13 cellular contexts compared by ENCODE assay signal in the genomic region with DNA sequence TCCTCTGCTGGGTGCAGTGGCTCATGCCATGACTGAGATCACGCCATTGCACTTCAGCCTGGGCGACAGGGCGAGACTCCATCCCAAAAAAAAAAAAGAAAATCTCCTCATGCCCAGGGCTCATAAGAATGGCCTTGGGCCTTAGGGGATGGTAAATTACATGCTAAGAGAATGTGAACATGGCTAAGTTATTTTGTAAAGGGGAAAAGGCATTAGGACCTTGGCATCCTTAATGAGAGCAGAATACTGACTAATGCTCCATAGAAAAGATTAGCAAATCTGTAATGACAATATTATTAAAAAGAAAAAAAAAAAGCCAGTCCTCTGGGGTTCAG. TPM values are rescaled to one million over a fixed set of nuclear protein-coding genes. Genes with fewer than 3 reads are reported as not detected.
DNase-seq lines count a peak whose midpoint lies in the region; ATAC-seq lines count a peak whose summit lies in the region.
"Had no signal": no experiment of that assay in that cellular context is flagged by ENCODE, and none has a peak within 500 bp of the region (broad histone marks: within the 10 kb centered on the region; RNA-seq: fewer than 3 reads in every experiment).

No MANE protein-coding gene starts in this region.

- H3K27me3 Mint-ChIP-seq in CD4-positive, alpha-beta memory T cell, result no peaks in the 10 kb centered on the region
- no peaks in the 10 kb centered on the region for H3K27me3 Mint-ChIP-seq in activated CD4-positive, alpha-beta memory T cell treated with anti-CD3 and anti-CD28 coated beads, Interleukin-2, amount 10 ng/mL, durations not matched to agents 7 days and 5 days

- ATAC-seq in HG02884 (IDR thresholded peaks at IDR 0.05; ENCODE audit: unreplicated experiment) (no peak), GM21576 (IDR thresholded peaks at IDR 0.05; ENCODE audit: unreplicated experiment) (no peak)

- no peaks in the 10 kb centered on the region for H3K36me3 ChIP-seq in BLaER1
- H3K36me3 ChIP-seq in CD4-positive, alpha-beta memory T cell (ENCODE audit: insufficient read depth, low read length), result no peaks in the 10 kb centered on the region
- H3K36me3 ChIP-seq in mucosa of rectum (ENCODE audit: control insufficient read depth in 2 of 2, insufficient read depth in 2 of 2, low read length in 2 of 2), result no peaks in the 10 kb centered on the region
- H3K36me3 ChIP-seq: BE2C had no signal

- H3K4me1 ChIP-seq in BLaER1 (peaks cover 24% of the 10 kb centered on the region), mucosa of rectum (ENCODE audit: control insufficient read depth in 2 of 2, insufficient read depth in 2 of 2, low read length in 2 of 2) (peaks cover 19 to 21% of the 10 kb centered on the region in 2 donors)
- H3K4me1 ChIP-seq in CD4-positive, alpha-beta memory T cell (ENCODE audit: insufficient read depth, low read length), result peaks cover 33% of the 10 kb centered on the region
- H3K4me1 ChIP-seq: BE2C, parathyroid adenoma, testis had no signal

- H3K4me2 ChIP-seq in BLaER1, result peak overlapping the region; percentile 56

- H3K27ac ChIP-seq in BLaER1 (no peak overlapping the region), mucosa of rectum (ENCODE audit: low read depth in 2 of 2, low read length in 2 of 2) (peak overlapping the region; percentile 42 to 79)
- peak overlapping the region; percentile 51 for H3K27ac ChIP-seq in CD4-positive, alpha-beta memory T cell (ENCODE audit: low read depth, low read length)
- H3K27ac ChIP-seq: parathyroid adenoma, testis had no signal

- intact Hi-C loops in CD4-positive, alpha-beta memory T cell (cut with micrococcal nuclease), result loop anchor here (1.0 kb wide), 2 partner anchors 13 to 23 kb away; a partner anchor contains a TSS

- H3K9me3 Mint-ChIP-seq in CD4-positive, alpha-beta memory T cell, result no peaks in the 10 kb centered on the region
- H3K9me3 Mint-ChIP-seq in activated CD4-positive, alpha-beta memory T cell treated with anti-CD3 and anti-CD28 coated beads, Interleukin-2, amount 10 ng/mL, durations not matched to agents 7 days and 5 days, result no peaks in the 10 kb centered on the region
- H3K9me3 Mint-ChIP-seq: dendritic cell treated with granulocyte-macrophage colony-stimulating factor and Interleukin-4, amounts not matched to agents 40 ng/mL and 50 ng/mL, for 4 days had no signal

- H3K27me3 ChIP-seq in BLaER1 (no peaks in the 10 kb centered on the region), mucosa of rectum (ENCODE audit: control insufficient read depth in 2 of 2, insufficient read depth in 2 of 2, low read length in 2 of 2) (no peaks in the 10 kb centered on the region)
- H3K27me3 ChIP-seq in CD4-positive, alpha-beta memory T cell (ENCODE audit: insufficient read depth, low read length), result no peaks in the 10 kb centered on the region
- H3K27me3 ChIP-seq: BE2C, testis had no signal

- H3K9ac ChIP-seq in BLaER1, result no peak overlapping the region
- H3K9ac ChIP-seq in mucosa of rectum (ENCODE audit: low read depth in 1 of 2, low read length in 2 of 2), result no peak overlapping the region
- H3K9ac ChIP-seq: parathyroid adenoma had no signal

- peak overlapping the region in 7 of 8 donors; percentile 57 to 84 (median 73) for H3K4me3 Mint-ChIP-seq in CD4-positive, alpha-beta memory T cell
- no peak overlapping the region for H3K4me3 Mint-ChIP-seq in activated CD4-positive, alpha-beta memory T cell treated with anti-CD3 and anti-CD28 coated beads, Interleukin-2, amount 10 ng/mL, durations not matched to agents 7 days and 5 days
- H3K4me3 Mint-ChIP-seq: dendritic cell treated with granulocyte-macrophage colony-stimulating factor and Interleukin-4, amounts not matched to agents 40 ng/mL and 50 ng/mL, for 4 days; immature natural killer cell had no signal

- H3K27ac Mint-ChIP-seq in CD4-positive, alpha-beta memory T cell, result peak overlapping the region; percentile 82 to 98 (median 96)
- H3K27ac Mint-ChIP-seq in activated CD4-positive, alpha-beta memory T cell treated with anti-CD3 and anti-CD28 coated beads, Interleukin-2, amount 10 ng/mL, durations not matched to agents 7 days and 5 days, result peak overlapping the region; percentile 45
- H3K27ac Mint-ChIP-seq: dendritic cell treated with granulocyte-macrophage colony-stimulating factor and Interleukin-4, amounts not matched to agents 40 ng/mL and 50 ng/mL, for 4 days; immature natural killer cell had no signal

- H3K9me3 ChIP-seq in BLaER1 (no peaks in the 10 kb centered on the region), mucosa of rectum (ENCODE audit: control insufficient read depth in 2 of 2, low read length in 2 of 2) (no peaks in the 10 kb centered on the region)
- no peaks in the 10 kb centered on the region for H3K9me3 ChIP-seq in CD4-positive, alpha-beta memory T cell (ENCODE audit: control insufficient read depth in 1 of 2, low read length in 2 of 2)
- H3K9me3 ChIP-seq: BE2C, testis had no signal

- DNase-seq in CD4-positive, alpha-beta memory T cell, result no peak
- DNase-seq in activated CD4-positive, alpha-beta memory T cell treated with anti-CD3 and anti-CD28 coated beads, Interleukin-2, amount 10 ng/mL, durations not matched to agents 7 days and 5 days, result no peak
- DNase-seq in T-helper 9 cell, result no peak
- DNase-seq: BE2C, immature natural killer cell, NCI-H1105, testis had no signal

- POLR2A ChIA-PET in CD4-positive, alpha-beta memory T cell (lab: Charles Lee; ENCODE audit: partially characterized antibody), result interaction anchor here (0.9 to 1.6 kb wide), 3 partner anchors 13 to 23 kb away, joined by 3 to 14 read pairs (median 5); a partner anchor contains a TSS
- POLR2A ChIA-PET in activated CD4-positive, alpha-beta memory T cell treated with anti-CD3 and anti-CD28 coated beads, Interleukin-2, amount 10 ng/mL, durations not matched to agents 7 days and 5 days (lab: Charles Lee), result no interaction called here

- CTCF ChIA-PET in CD4-positive, alpha-beta memory T cell (lab: Charles Lee; ENCODE audit: partially characterized antibody), result interaction anchor here (0.7 to 1.9 kb wide), 2 partner anchors 23 to 130 kb away, joined by 4 to 5 read pairs; no protein-coding TSS in a partner anchor
- CTCF ChIA-PET in activated CD4-positive, alpha-beta memory T cell treated with anti-CD3 and anti-CD28 coated beads, Interleukin-2, amount 10 ng/mL, durations not matched to agents 7 days and 5 days (lab: Charles Lee), result no interaction called here

- no peak overlapping the region for H3K4me3 ChIP-seq in BLaER1
- H3K4me3 ChIP-seq in CD4-positive, alpha-beta memory T cell (ENCODE audit: low read length in 2 of 2), result no peak overlapping the region
- no peak overlapping the region for H3K4me3 ChIP-seq in mucosa of rectum (ENCODE audit: low read length in 2 of 2)
- H3K4me3 ChIP-seq: testis had no signal

- no peaks in the 10 kb centered on the region for H3K36me3 Mint-ChIP-seq in CD4-positive, alpha-beta memory T cell
- no peaks in the 10 kb centered on the region for H3K36me3 Mint-ChIP-seq in activated CD4-positive, alpha-beta memory T cell treated with anti-CD3 and anti-CD28 coated beads, Interleukin-2, amount 10 ng/mL, durations not matched to agents 7 days and 5 days (ENCODE audit: low read depth)
- H3K36me3 Mint-ChIP-seq: immature natural killer cell had no signal

- no peaks in the 10 kb centered on the region for H4K20me1 ChIP-seq in BLaER1

- H3K4me1 Mint-ChIP-seq in CD4-positive, alpha-beta memory T cell, result peaks cover 20 to 42% (median 34%) of the 10 kb centered on the region in 4 donors
- peaks cover 12% of the 10 kb centered on the region for H3K4me1 Mint-ChIP-seq in activated CD4-positive, alpha-beta memory T cell treated with anti-CD3 and anti-CD28 coated beads, Interleukin-2, amount 10 ng/mL, durations not matched to agents 7 days and 5 days
- H3K4me1 Mint-ChIP-seq: immature natural killer cell had no signal

RNA-seq across cellular contexts. Expression of a gene that starts 12.6 kb away (rescaled TPM):
- total RNA-seq in CD4-positive, alpha-beta memory T cell, result 10 to 100 TPM; 13.6 to 16.3 TPM
- 10 to 100 TPM; 20.2 to 22.0 TPM for polyA plus RNA-seq in CD4-positive, alpha-beta memory T cell
- total RNA-seq in activated CD4-positive, alpha-beta memory T cell treated with anti-CD3 and anti-CD28 coated beads, Interleukin-2, amount 10 ng/mL, durations not matched to agents 7 days and 5 days, result 1 to 10 TPM; 7.9 to 9.4 TPM
